Comparison of ENCODE assay signal across 1 cellular context in the genomic region with DNA sequence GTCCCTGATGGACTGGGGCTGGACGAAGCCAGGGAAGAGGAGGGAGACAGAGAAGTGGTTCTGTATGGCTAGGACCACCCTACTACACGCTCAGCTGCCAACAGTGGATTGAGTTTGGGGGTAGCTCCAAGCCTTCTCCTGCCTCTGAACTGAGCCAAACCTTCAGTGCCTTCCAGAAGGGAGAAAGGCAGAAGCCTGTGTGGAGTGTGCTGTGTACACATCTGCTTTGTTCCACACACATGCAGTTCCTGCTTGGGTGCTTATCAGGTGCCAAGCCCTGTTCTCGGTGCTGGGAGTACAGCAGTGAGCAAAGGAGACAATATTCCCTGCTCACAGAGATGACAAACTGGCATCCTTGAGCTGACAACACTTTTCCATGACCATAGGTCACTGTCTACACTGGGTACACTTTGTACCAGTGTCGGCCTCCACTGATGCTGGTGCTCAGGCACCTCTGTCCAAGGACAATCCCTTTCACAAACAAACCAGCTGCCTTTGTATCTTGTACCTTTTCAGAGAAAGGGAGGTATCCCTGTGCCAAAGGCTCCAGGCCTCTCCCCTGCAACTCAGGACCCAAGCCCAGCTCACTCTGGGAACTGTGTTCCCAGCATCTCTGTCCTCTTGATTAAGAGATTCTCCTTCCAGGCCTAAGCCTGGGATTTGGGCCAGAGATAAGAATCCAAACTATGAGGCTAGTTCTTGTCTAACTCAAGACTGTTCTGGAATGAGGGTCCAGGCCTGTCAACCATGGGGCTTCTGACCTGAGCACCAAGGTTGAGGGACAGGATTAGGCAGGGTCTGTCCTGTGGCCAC.
TF ChIP-seq lines count a peak whose summit lies in the region.

No MANE protein-coding gene starts in this region.

TF ChIP-seq in HepG2, 621 proteins besides CTCF, POLR2A, EP300 and RAD21 (continued from another document and continues in another):
- TF ChIP-seq, protein P1, sequence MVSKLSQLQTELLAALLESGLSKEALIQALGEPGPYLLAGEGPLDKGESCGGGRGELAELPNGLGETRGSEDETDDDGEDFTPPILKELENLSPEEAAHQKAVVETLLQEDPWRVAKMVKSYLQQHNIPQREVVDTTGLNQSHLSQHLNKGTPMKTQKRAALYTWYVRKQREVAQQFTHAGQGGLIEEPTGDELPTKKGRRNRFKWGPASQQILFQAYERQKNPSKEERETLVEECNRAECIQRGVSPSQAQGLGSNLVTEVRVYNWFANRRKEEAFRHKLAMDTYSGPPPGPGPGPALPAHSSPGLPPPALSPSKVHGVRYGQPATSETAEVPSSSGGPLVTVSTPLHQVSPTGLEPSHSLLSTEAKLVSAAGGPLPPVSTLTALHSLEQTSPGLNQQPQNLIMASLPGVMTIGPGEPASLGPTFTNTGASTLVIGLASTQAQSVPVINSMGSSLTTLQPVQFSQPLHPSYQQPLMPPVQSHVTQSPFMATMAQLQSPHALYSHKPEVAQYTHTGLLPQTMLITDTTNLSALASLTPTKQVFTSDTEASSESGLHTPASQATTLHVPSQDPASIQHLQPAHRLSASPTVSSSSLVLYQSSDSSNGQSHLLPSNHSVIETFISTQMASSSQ (IDR thresholded peaks at IDR 0.05; ENCODE audit: low read depth) = peak; percentile 80
- TF ChIP-seq, protein P1 (CRISPR knock-in tag; IDR thresholded peaks at IDR 0.05; ENCODE audit: borderline replicate concordance) = peak; percentile 93
- no peak; the same call in 1 of the 2 replicates for TF ChIP-seq ZNF451 (CRISPR knock-in tag; IDR thresholded peaks at IDR 0.05)
- peak; percentile 9; the same call in 1 of the 2 replicates for TF ChIP-seq ZBTB38 (CRISPR knock-in tag; IDR thresholded peaks at IDR 0.05)
- TF ChIP-seq YEATS2 (CRISPR knock-in tag; IDR thresholded peaks at IDR 0.05; ENCODE audit: borderline replicate concordance) = peak; percentile 81; the same call in 1 of the 2 replicates
- peak; percentile 95; the same call in 1 of the 2 replicates for TF ChIP-seq CBX5 (CRISPR knock-in tag; IDR thresholded peaks at IDR 0.05; ENCODE audit: borderline replicate concordance)
- TF ChIP-seq KDM5B (CRISPR knock-in tag; IDR thresholded peaks at IDR 0.05; ENCODE audit: borderline replicate concordance) = peak; percentile 75; the same call in 1 of the 2 replicates
- peak; percentile 78 for TF ChIP-seq FOXP1 (IDR thresholded peaks at IDR 0.05)
- TF ChIP-seq FOXP1 (CRISPR knock-in tag; IDR thresholded peaks at IDR 0.05) = peak; percentile 93
- no peak for TF ChIP-seq ZNF7 (CRISPR knock-in tag; IDR thresholded peaks at IDR 0.05)
- peak; percentile 96 for TF ChIP-seq BCL6 (CRISPR knock-in tag; IDR thresholded peaks at IDR 0.05)
- TF ChIP-seq MEIS1 (CRISPR knock-in tag; IDR thresholded peaks at IDR 0.05; ENCODE audit: borderline replicate concordance) = peak; percentile 96; the same call in 1 of the 2 replicates
- peak; percentile 73 for TF ChIP-seq ZNF431 (CRISPR knock-in tag; IDR thresholded peaks at IDR 0.05; ENCODE audit: borderline replicate concordance, low read depth)
- peak; percentile 48 for TF ChIP-seq STAG1 (CRISPR knock-in tag; IDR thresholded peaks at IDR 0.05)
- peak; percentile 63; the same call in 1 of the 2 replicates for TF ChIP-seq PHF8 (CRISPR knock-in tag; IDR thresholded peaks at IDR 0.05)
- peak; percentile 44; the same call in 1 of the 2 replicates for TF ChIP-seq ZIK1 (CRISPR knock-in tag; IDR thresholded peaks at IDR 0.05; ENCODE audit: borderline replicate concordance, low read depth)
- no peak; the same call in 1 of the 2 replicates for TF ChIP-seq ZNF34 (CRISPR knock-in tag; IDR thresholded peaks at IDR 0.05; ENCODE audit: borderline replicate concordance)
- TF ChIP-seq SYNCRIP (IDR thresholded peaks at IDR 0.05; ENCODE audit: insufficient read depth, low read depth, low read length) = no peak
- no peak; the same call in 1 of the 2 replicates for TF ChIP-seq ZNF546 (CRISPR knock-in tag; conservative IDR thresholded peaks at IDR 0.05)
- peak; percentile 97 for TF ChIP-seq ZNF414 (CRISPR knock-in tag; IDR thresholded peaks at IDR 0.05)
- peak; percentile 42; the same call in 1 of the 2 replicates for TF ChIP-seq ZNF343 (CRISPR knock-in tag; IDR thresholded peaks at IDR 0.05)
- TF ChIP-seq ZNF142 (CRISPR knock-in tag; IDR thresholded peaks at IDR 0.05) = 0 out of 2 replicates have a peak, but pooled peaks have one; percentile 74
- TF ChIP-seq MED8 (CRISPR knock-in tag; IDR thresholded peaks at IDR 0.05; ENCODE audit: insufficient replicate concordance) = peak; percentile 56
- TF ChIP-seq ZNF761 (CRISPR knock-in tag; conservative IDR thresholded peaks at IDR 0.05) = peak; percentile 92; the same call in 1 of the 2 replicates
- peak; percentile 96 for TF ChIP-seq MTA1 (CRISPR knock-in tag; IDR thresholded peaks at IDR 0.05; ENCODE audit: borderline replicate concordance)
- TF ChIP-seq AKNA (CRISPR knock-in tag; IDR thresholded peaks at IDR 0.05; ENCODE audit: borderline replicate concordance) = no peak
- peak; percentile 97 for TF ChIP-seq ZNF710 (CRISPR knock-in tag; IDR thresholded peaks at IDR 0.05; ENCODE audit: borderline replicate concordance)
- no peak for TF ChIP-seq PRDM15 (CRISPR knock-in tag; IDR thresholded peaks at IDR 0.05)
- TF ChIP-seq ZNF543 (CRISPR knock-in tag; IDR thresholded peaks at IDR 0.05) = peak; percentile 58; the same call in 1 of the 2 replicates
- TF ChIP-seq ZNF782 (CRISPR knock-in tag; IDR thresholded peaks at IDR 0.05; ENCODE audit: borderline replicate concordance) = peak; percentile 58; the same call in 1 of the 2 replicates
